In the genomic region with DNA sequence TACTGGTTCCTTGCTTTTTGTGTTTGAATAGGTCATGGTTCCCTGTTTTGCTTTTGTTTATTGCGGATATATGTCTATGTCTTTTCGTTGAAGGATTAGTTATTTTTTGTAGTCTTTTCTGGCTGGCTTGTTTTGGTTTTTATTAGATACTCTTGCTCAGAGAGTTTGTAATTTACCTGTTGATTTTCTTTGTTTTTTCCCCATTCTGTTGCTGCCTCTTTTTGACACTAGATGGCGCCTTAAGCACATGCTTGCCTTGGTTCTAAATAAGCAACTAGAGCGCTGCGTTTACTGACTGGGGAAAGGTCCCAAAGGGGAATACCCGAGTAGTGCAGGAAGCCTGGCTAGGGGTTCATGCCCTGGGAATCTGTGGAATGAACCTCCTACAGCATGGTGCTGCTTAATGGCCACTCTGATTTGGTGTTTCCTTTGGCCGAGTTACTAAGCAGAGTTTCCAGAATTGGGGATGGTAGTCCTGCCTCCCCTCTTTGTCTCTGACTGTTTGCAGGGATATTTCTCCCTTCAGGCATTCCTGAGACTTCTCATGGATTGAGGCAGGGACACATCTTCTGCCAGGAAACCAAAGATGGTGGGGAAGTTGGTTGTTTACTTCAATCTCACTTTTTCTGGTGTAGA, we compare ENCODE assay signal across 1 cellular context.
TF ChIP-seq lines count a peak whose summit lies in the region.

No MANE protein-coding gene starts in this region.

TF ChIP-seq in HEK293, 187 proteins besides CTCF, POLR2A, EP300 and RAD21 (continued from another document and continues in another):
- no peak for TF ChIP-seq ZNF777 (tag by site-specific recombination; IDR thresholded peaks at IDR 0.05; ENCODE audit: borderline replicate concordance)
- TF ChIP-seq ZNF112 (tag by site-specific recombination; IDR thresholded peaks at IDR 0.05) = no peak
- TF ChIP-seq, protein P1, sequence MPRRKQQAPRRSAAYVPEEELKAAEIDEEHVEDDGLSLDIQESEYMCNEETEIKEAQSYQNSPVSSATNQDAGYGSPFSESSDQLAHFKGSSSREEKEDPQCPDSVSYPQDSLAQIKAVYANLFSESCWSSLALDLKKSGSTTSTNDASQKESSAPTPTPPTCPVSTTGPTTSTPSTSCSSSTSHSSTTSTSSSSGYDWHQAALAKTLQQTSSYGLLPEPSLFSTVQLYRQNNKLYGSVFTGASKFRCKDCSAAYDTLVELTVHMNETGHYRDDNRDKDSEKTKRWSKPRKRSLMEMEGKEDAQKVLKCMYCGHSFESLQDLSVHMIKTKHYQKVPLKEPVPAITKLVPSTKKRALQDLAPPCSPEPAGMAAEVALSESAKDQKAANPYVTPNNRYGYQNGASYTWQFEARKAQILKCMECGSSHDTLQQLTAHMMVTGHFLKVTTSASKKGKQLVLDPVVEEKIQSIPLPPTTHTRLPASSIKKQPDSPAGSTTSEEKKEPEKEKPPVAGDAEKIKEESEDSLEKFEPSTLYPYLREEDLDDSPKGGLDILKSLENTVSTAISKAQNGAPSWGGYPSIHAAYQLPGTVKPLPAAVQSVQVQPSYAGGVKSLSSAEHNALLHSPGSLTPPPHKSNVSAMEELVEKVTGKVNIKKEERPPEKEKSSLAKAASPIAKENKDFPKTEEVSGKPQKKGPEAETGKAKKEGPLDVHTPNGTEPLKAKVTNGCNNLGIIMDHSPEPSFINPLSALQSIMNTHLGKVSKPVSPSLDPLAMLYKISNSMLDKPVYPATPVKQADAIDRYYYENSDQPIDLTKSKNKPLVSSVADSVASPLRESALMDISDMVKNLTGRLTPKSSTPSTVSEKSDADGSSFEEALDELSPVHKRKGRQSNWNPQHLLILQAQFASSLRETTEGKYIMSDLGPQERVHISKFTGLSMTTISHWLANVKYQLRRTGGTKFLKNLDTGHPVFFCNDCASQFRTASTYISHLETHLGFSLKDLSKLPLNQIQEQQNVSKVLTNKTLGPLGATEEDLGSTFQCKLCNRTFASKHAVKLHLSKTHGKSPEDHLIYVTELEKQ (tag by site-specific recombination; IDR thresholded peaks at IDR 0.05; ENCODE audit: borderline replicate concordance) = no peak
- no peak for TF ChIP-seq ZIC2 (tag by site-specific recombination; IDR thresholded peaks at IDR 0.05)
- TF ChIP-seq OVOL3 (tag by site-specific recombination; IDR thresholded peaks at IDR 0.05) = no peak
- TF ChIP-seq, protein P2, sequence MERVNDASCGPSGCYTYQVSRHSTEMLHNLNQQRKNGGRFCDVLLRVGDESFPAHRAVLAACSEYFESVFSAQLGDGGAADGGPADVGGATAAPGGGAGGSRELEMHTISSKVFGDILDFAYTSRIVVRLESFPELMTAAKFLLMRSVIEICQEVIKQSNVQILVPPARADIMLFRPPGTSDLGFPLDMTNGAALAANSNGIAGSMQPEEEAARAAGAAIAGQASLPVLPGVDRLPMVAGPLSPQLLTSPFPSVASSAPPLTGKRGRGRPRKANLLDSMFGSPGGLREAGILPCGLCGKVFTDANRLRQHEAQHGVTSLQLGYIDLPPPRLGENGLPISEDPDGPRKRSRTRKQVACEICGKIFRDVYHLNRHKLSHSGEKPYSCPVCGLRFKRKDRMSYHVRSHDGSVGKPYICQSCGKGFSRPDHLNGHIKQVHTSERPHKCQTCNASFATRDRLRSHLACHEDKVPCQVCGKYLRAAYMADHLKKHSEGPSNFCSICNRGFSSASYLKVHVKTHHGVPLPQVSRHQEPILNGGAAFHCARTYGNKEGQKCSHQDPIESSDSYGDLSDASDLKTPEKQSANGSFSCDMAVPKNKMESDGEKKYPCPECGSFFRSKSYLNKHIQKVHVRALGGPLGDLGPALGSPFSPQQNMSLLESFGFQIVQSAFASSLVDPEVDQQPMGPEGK (tag by site-specific recombination; IDR thresholded peaks at IDR 0.05) = no peak
- TF ChIP-seq, protein P3, sequence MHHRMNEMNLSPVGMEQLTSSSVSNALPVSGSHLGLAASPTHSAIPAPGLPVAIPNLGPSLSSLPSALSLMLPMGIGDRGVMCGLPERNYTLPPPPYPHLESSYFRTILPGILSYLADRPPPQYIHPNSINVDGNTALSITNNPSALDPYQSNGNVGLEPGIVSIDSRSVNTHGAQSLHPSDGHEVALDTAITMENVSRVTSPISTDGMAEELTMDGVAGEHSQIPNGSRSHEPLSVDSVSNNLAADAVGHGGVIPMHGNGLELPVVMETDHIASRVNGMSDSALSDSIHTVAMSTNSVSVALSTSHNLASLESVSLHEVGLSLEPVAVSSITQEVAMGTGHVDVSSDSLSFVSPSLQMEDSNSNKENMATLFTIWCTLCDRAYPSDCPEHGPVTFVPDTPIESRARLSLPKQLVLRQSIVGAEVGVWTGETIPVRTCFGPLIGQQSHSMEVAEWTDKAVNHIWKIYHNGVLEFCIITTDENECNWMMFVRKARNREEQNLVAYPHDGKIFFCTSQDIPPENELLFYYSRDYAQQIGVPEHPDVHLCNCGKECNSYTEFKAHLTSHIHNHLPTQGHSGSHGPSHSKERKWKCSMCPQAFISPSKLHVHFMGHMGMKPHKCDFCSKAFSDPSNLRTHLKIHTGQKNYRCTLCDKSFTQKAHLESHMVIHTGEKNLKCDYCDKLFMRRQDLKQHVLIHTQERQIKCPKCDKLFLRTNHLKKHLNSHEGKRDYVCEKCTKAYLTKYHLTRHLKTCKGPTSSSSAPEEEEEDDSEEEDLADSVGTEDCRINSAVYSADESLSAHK (tag by site-specific recombination; IDR thresholded peaks at IDR 0.05) = no peak
- no peak for TF ChIP-seq ZNF354C (tag by site-specific recombination; IDR thresholded peaks at IDR 0.05; ENCODE audit: borderline replicate concordance, low read depth)
- no peak for TF ChIP-seq ZNF624 (tag by site-specific recombination; IDR thresholded peaks at IDR 0.05)
- TF ChIP-seq, protein P4, sequence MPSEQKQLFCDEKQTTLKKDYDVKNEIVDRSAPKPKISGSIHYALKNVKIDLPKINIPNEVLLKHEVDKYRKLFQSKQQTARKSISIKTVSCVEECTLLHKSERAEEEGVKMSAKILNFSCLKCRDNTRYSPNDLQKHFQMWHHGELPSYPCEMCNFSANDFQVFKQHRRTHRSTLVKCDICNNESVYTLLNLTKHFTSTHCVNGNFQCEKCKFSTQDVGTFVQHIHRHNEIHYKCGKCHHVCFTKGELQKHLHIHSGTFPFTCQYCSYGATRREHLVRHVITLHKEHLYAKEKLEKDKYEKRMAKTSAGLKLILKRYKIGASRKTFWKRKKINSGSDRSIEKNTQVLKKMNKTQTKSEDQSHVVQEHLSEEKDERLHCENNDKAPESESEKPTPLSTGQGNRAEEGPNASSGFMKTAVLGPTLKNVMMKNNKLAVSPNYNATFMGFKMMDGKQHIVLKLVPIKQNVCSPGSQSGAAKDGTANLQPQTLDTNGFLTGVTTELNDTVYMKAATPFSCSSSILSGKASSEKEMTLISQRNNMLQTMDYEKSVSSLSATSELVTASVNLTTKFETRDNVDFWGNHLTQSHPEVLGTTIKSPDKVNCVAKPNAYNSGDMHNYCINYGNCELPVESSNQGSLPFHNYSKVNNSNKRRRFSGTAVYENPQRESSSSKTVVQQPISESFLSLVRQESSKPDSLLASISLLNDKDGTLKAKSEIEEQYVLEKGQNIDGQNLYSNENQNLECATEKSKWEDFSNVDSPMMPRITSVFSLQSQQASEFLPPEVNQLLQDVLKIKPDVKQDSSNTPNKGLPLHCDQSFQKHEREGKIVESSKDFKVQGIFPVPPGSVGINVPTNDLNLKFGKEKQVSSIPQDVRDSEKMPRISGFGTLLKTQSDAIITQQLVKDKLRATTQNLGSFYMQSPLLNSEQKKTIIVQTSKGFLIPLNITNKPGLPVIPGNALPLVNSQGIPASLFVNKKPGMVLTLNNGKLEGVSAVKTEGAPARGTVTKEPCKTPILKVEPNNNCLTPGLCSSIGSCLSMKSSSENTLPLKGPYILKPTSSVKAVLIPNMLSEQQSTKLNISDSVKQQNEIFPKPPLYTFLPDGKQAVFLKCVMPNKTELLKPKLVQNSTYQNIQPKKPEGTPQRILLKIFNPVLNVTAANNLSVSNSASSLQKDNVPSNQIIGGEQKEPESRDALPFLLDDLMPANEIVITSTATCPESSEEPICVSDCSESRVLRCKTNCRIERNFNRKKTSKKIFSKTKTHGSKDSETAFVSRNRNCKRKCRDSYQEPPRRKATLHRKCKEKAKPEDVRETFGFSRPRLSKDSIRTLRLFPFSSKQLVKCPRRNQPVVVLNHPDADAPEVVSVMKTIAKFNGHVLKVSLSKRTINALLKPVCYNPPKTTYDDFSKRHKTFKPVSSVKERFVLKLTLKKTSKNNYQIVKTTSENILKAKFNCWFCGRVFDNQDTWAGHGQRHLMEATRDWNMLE (tag by site-specific recombination; conservative IDR thresholded peaks at IDR 0.05; ENCODE audit: low read depth) = peak; percentile 88
- no peak for TF ChIP-seq ZNF175 (tag by site-specific recombination; IDR thresholded peaks at IDR 0.05)
- TF ChIP-seq KLF1 (tag by site-specific recombination; IDR thresholded peaks at IDR 0.05) = no peak
- 0 out of 2 replicates have a peak, but pooled peaks have one; percentile 25 for TF ChIP-seq ZNF555 (tag by site-specific recombination; conservative IDR thresholded peaks at IDR 0.05)
- TF ChIP-seq ZNF610 (tag by site-specific recombination; IDR thresholded peaks at IDR 0.05; ENCODE audit: borderline replicate concordance) = peak; percentile 89; the same call in 1 of the 2 replicates
- TF ChIP-seq SETDB1 (IDR thresholded peaks at IDR 0.05; ENCODE audit: insufficient read length, low read length) = peak; percentile 100
- TF ChIP-seq ZNF76 (tag by site-specific recombination; IDR thresholded peaks at IDR 0.05; ENCODE audit: borderline replicate concordance, low read depth) = peak; percentile 57; the same call in 1 of the 2 replicates
- TF ChIP-seq, protein P5, sequence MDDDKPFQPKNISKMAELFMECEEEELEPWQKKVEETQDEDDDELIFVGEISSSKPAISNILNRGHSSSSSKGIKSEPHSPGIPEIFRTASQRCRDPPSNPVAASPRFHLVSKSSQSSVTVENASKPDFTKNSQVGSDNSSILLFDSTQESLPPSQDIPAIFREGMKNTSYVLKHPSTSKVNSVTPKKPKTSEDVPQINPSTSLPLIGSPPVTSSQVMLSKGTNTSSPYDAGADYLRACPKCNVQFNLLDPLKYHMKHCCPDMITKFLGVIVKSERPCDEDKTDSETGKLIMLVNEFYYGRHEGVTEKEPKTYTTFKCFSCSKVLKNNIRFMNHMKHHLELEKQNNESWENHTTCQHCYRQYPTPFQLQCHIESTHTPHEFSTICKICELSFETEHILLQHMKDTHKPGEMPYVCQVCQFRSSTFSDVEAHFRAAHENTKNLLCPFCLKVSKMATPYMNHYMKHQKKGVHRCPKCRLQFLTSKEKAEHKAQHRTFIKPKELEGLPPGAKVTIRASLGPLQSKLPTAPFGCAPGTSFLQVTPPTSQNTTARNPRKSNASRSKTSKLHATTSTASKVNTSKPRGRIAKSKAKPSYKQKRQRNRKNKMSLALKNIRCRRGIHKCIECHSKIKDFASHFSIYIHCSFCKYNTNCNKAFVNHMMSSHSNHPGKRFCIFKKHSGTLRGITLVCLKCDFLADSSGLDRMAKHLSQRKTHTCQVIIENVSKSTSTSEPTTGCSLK (tag by site-specific recombination; IDR thresholded peaks at IDR 0.05) = 0 out of 2 replicates have a peak, but pooled peaks have one; percentile 60
- no peak for TF ChIP-seq ZFHX2 (tag by site-specific recombination; conservative IDR thresholded peaks at IDR 0.05)
- no peak for TF ChIP-seq GLI4 (tag by site-specific recombination; IDR thresholded peaks at IDR 0.05)
- no peak for TF ChIP-seq ZNF404 (tag by site-specific recombination; IDR thresholded peaks at IDR 0.05)
- no peak for TF ChIP-seq ZNF837 (tag by site-specific recombination; IDR thresholded peaks at IDR 0.05)
- TF ChIP-seq, protein P6, sequence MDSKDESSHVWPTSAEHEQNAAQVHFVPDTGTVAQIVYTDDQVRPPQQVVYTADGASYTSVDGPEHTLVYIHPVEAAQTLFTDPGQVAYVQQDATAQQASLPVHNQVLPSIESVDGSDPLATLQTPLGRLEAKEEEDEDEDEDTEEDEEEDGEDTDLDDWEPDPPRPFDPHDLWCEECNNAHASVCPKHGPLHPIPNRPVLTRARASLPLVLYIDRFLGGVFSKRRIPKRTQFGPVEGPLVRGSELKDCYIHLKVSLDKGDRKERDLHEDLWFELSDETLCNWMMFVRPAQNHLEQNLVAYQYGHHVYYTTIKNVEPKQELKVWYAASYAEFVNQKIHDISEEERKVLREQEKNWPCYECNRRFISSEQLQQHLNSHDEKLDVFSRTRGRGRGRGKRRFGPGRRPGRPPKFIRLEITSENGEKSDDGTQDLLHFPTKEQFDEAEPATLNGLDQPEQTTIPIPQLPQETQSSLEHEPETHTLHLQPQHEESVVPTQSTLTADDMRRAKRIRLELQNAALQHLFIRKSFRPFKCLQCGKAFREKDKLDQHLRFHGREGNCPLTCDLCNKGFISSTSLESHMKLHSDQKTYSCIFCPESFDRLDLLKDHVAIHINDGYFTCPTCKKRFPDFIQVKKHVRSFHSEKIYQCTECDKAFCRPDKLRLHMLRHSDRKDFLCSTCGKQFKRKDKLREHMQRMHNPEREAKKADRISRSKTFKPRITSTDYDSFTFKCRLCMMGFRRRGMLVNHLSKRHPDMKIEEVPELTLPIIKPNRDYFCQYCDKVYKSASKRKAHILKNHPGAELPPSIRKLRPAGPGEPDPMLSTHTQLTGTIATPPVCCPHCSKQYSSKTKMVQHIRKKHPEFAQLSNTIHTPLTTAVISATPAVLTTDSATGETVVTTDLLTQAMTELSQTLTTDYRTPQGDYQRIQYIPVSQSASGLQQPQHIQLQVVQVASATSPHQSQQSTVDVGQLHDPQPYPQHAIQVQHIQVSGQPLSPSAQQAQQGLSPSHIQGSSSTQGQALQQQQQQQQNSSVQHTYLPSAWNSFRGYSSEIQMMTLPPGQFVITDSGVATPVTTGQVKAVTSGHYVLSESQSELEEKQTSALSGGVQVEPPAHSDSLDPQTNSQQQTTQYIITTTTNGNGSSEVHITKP (tag by site-specific recombination; IDR thresholded peaks at IDR 0.05) = no peak
- TF ChIP-seq, protein P7, sequence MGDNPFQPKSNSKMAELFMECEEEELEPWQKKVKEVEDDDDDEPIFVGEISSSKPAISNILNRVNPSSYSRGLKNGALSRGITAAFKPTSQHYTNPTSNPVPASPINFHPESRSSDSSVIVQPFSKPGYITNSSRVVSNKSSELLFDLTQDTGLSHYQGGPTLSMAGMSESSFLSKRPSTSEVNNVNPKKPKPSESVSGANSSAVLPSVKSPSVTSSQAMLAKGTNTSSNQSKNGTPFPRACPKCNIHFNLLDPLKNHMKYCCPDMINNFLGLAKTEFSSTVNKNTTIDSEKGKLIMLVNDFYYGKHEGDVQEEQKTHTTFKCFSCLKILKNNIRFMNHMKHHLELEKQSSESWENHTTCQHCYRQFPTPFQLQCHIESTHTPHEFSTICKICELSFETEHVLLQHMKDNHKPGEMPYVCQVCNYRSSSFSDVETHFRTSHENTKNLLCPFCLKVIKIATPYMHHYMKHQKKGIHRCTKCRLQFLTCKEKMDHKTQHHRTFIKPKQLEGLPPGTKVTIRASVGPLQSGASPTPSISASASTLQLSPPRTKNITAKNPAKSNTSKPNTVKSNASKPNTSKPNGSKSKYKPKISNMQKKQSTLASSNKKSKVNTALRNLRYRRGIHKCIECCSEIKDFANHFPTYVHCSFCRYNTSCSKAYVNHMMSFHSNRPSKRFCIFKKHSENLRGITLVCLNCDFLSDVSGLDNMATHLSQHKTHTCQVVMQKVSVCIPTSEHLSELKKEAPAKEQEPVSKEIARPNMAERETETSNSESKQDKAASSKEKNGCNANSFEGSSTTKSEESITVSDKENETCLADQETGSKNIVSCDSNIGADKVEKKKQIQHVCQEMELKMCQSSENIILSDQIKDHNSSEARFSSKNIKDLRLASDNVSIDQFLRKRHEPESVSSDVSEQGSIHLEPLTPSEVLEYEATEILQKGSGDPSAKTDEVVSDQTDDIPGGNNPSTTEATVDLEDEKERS (tag by site-specific recombination; IDR thresholded peaks at IDR 0.05) = peak; percentile 100
- 0 out of 2 replicates have a peak, but pooled peaks have one; percentile 13 for TF ChIP-seq ZNF585B (tag by site-specific recombination; IDR thresholded peaks at IDR 0.05)
- peak; percentile 71; the same call in 1 of the 2 replicates for TF ChIP-seq ZNF24 (tag by site-specific recombination; IDR thresholded peaks at IDR 0.05)
- TF ChIP-seq ZNF571 (tag by site-specific recombination; IDR thresholded peaks at IDR 0.05) = no peak
- no peak for TF ChIP-seq ZBTB1 (tag by site-specific recombination; IDR thresholded peaks at IDR 0.05)
- TF ChIP-seq SCRT1 (tag by site-specific recombination; IDR thresholded peaks at IDR 0.05; ENCODE audit: borderline replicate concordance) = peak; percentile 96
- TF ChIP-seq ZNF707 (tag by site-specific recombination; IDR thresholded peaks at IDR 0.05) = no peak
